Comparison of ENCODE assay signal across 11 cellular contexts in the genomic region with DNA sequence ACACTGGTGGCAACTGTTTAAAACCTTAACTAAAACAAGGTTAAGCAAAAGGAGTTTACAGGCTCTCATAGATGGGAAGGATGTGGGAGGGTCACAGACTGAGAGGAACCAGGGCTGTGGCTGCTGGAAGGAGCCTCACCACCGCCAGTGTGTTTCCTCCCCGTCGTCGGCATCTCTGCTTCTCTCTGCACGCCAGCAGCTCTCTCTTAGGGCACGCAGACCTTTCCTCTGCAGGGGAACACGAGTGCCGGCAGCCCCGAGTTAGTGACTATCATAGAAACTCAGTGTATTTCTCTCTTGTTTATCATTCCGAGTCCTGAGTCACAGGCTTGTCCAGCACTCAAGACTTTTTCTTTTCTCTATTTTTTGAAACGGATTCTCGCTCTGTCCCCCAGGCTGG. TPM values are rescaled to one million over a fixed set of nuclear protein-coding genes. Genes with fewer than 3 reads are reported as not detected.
A peak's percentile ranks its signal among the peaks of the same experiment; 100 is the strongest.
DNase-seq lines count a peak whose midpoint lies in the region; ATAC-seq and TF ChIP-seq lines count a peak whose summit lies in the region.
"Had no signal": no experiment of that assay in that cellular context is flagged by ENCODE, and none has a peak within 500 bp of the region (broad histone marks: within the 10 kb centered on the region; RNA-seq: fewer than 3 reads in every experiment).

No MANE protein-coding gene starts in this region.

- H2AFZ ChIP-seq in osteoblast (ENCODE audit: low read length), result no peak overlapping the region
- H2AFZ ChIP-seq: parathyroid adenoma had no signal

- H3K36me3 Mint-ChIP-seq in CD8-positive, alpha-beta memory T cell, result peaks cover 0 to 12% (median 0%) of the 10 kb centered on the region in 3 donors

- CTCF ChIA-PET in CD8-positive, alpha-beta memory T cell (lab: Charles Lee), result no interaction called here

- no peaks in the 10 kb centered on the region for H4K20me1 ChIP-seq in osteoblast (ENCODE audit: insufficient read depth, low read length)

- no peak for TF ChIP-seq CTCF in osteoblast (IDR thresholded peaks at IDR 0.05; ENCODE audit: extremely low read depth, low read depth, low read length)

- H3K9me3 ChIP-seq in CD8-positive, alpha-beta memory T cell (ENCODE audit: low read length), result no peaks in the 10 kb centered on the region
- no peaks in the 10 kb centered on the region for H3K9me3 ChIP-seq in osteoblast (ENCODE audit: low read depth, low read length)

- H3K4me2 ChIP-seq in osteoblast (ENCODE audit: insufficient read depth, low read length), result no peak overlapping the region

- POLR2A ChIA-PET in CD8-positive, alpha-beta memory T cell (lab: Charles Lee), result interaction anchor here (0.6 kb wide), 1 partner anchor 43 kb away, joined by 4 read pairs; no protein-coding TSS in a partner anchor

- peaks cover 64 to 79% (median 78%) of the 10 kb centered on the region in 3 donors for H3K4me1 Mint-ChIP-seq in CD8-positive, alpha-beta memory T cell

- H3K9me3 Mint-ChIP-seq in CD8-positive, alpha-beta memory T cell, result no peaks in the 10 kb centered on the region

- H3K79me2 ChIP-seq in osteoblast (ENCODE audit: insufficient read depth, low read length), result no peaks in the 10 kb centered on the region
- H3K79me2 ChIP-seq: parathyroid adenoma had no signal

- peak overlapping the region; percentile 80 to 96 (median 90) for H3K27ac Mint-ChIP-seq in CD8-positive, alpha-beta memory T cell
- H3K27ac Mint-ChIP-seq: endodermal cell had no signal

- H3K4me3 ChIP-seq in CD8-positive, alpha-beta memory T cell (ENCODE audit: low read length), result peak overlapping the region; percentile 23
- no peak overlapping the region for H3K4me3 ChIP-seq in osteoblast (ENCODE audit: insufficient read depth, low read length)

- peaks cover 80% of the 10 kb centered on the region for H3K4me1 ChIP-seq in CD8-positive, alpha-beta memory T cell (ENCODE audit: insufficient read depth, low read length)
- no peaks in the 10 kb centered on the region for H3K4me1 ChIP-seq in osteoblast (ENCODE audit: insufficient read depth, low read length)
- H3K4me1 ChIP-seq: parathyroid adenoma had no signal

- no peak overlapping the region for H3K27ac ChIP-seq in CD8-positive, alpha-beta memory T cell (ENCODE audit: low read depth, low read length)
- no peak overlapping the region for H3K27ac ChIP-seq in osteoblast (ENCODE audit: low read depth, low read length)
- H3K27ac ChIP-seq: parathyroid adenoma had no signal

- peak overlapping the region; percentile 56 to 74 (median 70) for H3K4me3 Mint-ChIP-seq in CD8-positive, alpha-beta memory T cell
- H3K4me3 Mint-ChIP-seq: endodermal cell had no signal

- no peak for ATAC-seq in GM21423 (IDR thresholded peaks at IDR 0.05; ENCODE audit: unreplicated experiment)
- no peak for ATAC-seq in HG03521 (IDR thresholded peaks at IDR 0.05; ENCODE audit: unreplicated experiment)

- peak in 3 of 5 donors; percentile 37 to 68 (median 64) for DNase-seq in CD8-positive, alpha-beta memory T cell
- peak; percentile 78 for DNase-seq in UCSD-AML1 (lab: John Stamatoyannopoulos, UW; ENCODE audit: unreplicated experiment)
- peak; percentile 57 for DNase-seq in central memory CD4-positive, alpha-beta T cell
- peak; percentile 22 for DNase-seq in osteoblast (ENCODE audit: insufficient read length, low spot score, missing footprints)
- DNase-seq in erythroblast (lab: John Stamatoyannopoulos, UW), result no peak
- DNase-seq in cerebellar nuclear complex (lab: John Stamatoyannopoulos, UW), result no peak
- DNase-seq: NCI-H187 treated with DMSO at 0.1 percent for 48 hours had no signal

- no peaks in the 10 kb centered on the region for H3K27me3 Mint-ChIP-seq in CD8-positive, alpha-beta memory T cell

- no peaks in the 10 kb centered on the region for H3K27me3 ChIP-seq in CD8-positive, alpha-beta memory T cell (ENCODE audit: insufficient read depth, low read length, poor library complexity, severe bottlenecking)
- no peaks in the 10 kb centered on the region for H3K27me3 ChIP-seq in osteoblast (ENCODE audit: insufficient read depth, low read length)

- no peaks in the 10 kb centered on the region for H3K36me3 ChIP-seq in CD8-positive, alpha-beta memory T cell (ENCODE audit: insufficient read depth, low read length)
- H3K36me3 ChIP-seq in osteoblast (ENCODE audit: insufficient read depth, low read length), result no peaks in the 10 kb centered on the region

- no peak for TF ChIP-seq POLR2A in erythroblast (IDR thresholded peaks at IDR 0.05; ENCODE audit: low read length)

RNA-seq across cellular contexts. Expression of gene SH2D4B, which starts 8.1 kb away (rescaled TPM):
- under 1 TPM; 0.11 to 0.13 TPM for total RNA-seq in CD8-positive, alpha-beta memory T cell
- not detected for polyA plus RNA-seq in CD8-positive, alpha-beta memory T cell
- total RNA-seq in osteoblast, result under 0.01 TPM in 1 of 2 replicates, not detected in the other

Comparison
In these comparisons a context has a peak if more than half of its experiments do, and no peak if none do; other contexts are left out.
1. DNase-seq: peak in CD8-positive, alpha-beta memory T cell (3 of 5), UCSD-AML1 (single experiment), central memory CD4-positive, alpha-beta T cell (single experiment) and osteoblast (single experiment); none in erythroblast (0 of 2) and cerebellar nuclear complex (0 of 2).